Comparison of ENCODE assay signal across 1 cellular context in the genomic region with DNA sequence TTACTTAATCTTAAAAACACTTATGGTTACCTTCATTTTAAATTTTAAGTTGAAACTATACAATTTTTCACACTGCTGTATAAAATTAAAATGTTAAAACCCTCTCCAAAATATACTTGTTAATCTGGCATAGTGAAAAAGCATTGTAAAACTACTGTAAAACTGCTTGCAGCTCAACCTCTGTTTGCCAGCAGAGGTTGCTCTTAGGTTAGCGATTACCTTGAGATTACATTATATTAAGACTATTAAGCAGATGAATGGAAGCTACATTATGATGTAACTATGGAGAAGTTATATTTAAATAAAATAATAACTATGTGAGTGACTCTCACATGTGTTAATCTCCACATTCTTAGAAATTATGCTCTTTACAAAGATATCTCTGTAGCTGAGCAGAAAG.
TF ChIP-seq lines count a peak whose summit lies in the region.

No MANE protein-coding gene starts in this region.

TF ChIP-seq in H1, 55 proteins besides CTCF, POLR2A, EP300 and RAD21 (continued from another document):
- no peak for TF ChIP-seq ZNF274 (IDR thresholded peaks at IDR 0.05; ENCODE audit: borderline replicate concordance, extremely low read depth, low read length)
- TF ChIP-seq EZH2 (IDR thresholded peaks at IDR 0.05; ENCODE audit: low read depth, low read length, severe bottlenecking): no peak
- no peak for TF ChIP-seq PHF8 (conservative IDR thresholded peaks at IDR 0.05; ENCODE audit: low read depth, low read length)
- no peak for TF ChIP-seq YY1 (IDR thresholded peaks at IDR 0.05; ENCODE audit: low read depth, low read length)
- TF ChIP-seq SRF (IDR thresholded peaks at IDR 0.05; ENCODE audit: low read depth, low read length): no peak
- no peak for TF ChIP-seq TBP (IDR thresholded peaks at IDR 0.05; ENCODE audit: low read depth, low read length)
- no peak for TF ChIP-seq RFX5 (IDR thresholded peaks at IDR 0.05; ENCODE audit: borderline replicate concordance, low read depth, low read length)
- no peak for TF ChIP-seq GABPA (IDR thresholded peaks at IDR 0.05; ENCODE audit: borderline replicate concordance, insufficient read depth, low read length)
- TF ChIP-seq SUZ12 (IDR thresholded peaks at IDR 0.05; ENCODE audit: low read length): no peak
